8 cellular contexts compared by ENCODE assay signal in genomic region chr4:121072836-121073362, GRCh38. TPM values are rescaled to one million over a fixed set of nuclear protein-coding genes. Genes with fewer than 3 reads are reported as not detected.
A peak's percentile ranks its signal among the peaks of the same experiment; 100 is the strongest.
DNase-seq lines count a peak whose midpoint lies in the region; ATAC-seq and TF ChIP-seq lines count a peak whose summit lies in the region.

No MANE protein-coding gene starts in this region.

- H3K36me3 ChIP-seq in brain microvascular endothelial cell (replicated peaks) = no peaks in the 10 kb centered on the region
- no peaks in the 10 kb centered on the region for H3K36me3 ChIP-seq in left lung
- no peaks in the 10 kb centered on the region for H3K36me3 ChIP-seq in suprapubic skin

- in situ Hi-C loops in brain microvascular endothelial cell (cut with HindIII; ENCODE audit: low pct_ligation_motif_present, low sequenced_read_pairs) = no loop called here

- H3K4me1 ChIP-seq in left lung (peaks cover 0 to 22% of the 10 kb centered on the region in 2 donors), suprapubic skin (peaks cover 21% of the 10 kb centered on the region)

- TF ChIP-seq POLR2A in suprapubic skin (IDR thresholded peaks at IDR 0.05) = no peak

- POLR2A ChIA-PET in AG04450 (lab: Yijun Ruan, JAX) = no interaction called here

- H3K27me3 ChIP-seq in AG04450 (ENCODE audit: control insufficient read depth, insufficient read depth, low read length) (peaks cover 48% of the 10 kb centered on the region), brain microvascular endothelial cell (replicated peaks) (peaks cover 50% of the 10 kb centered on the region), left lung (peaks cover 9 to 68% of the 10 kb centered on the region in 2 donors), suprapubic skin (peaks cover 29% of the 10 kb centered on the region)

- H3K27ac ChIP-seq in AG04450 (ENCODE audit: low read depth, low read length) (no peak overlapping the region), brain microvascular endothelial cell (no peak overlapping the region), left lung (peak overlapping the region; percentile 86 to 94), suprapubic skin (peak overlapping the region; percentile 22)

- ATAC-seq in HG02798 (IDR thresholded peaks at IDR 0.05; ENCODE audit: poor library complexity, unreplicated experiment) = peak; percentile 14
- peak; percentile 28 for ATAC-seq in left lung
- ATAC-seq in GM19467 (IDR thresholded peaks at IDR 0.05; ENCODE audit: unreplicated experiment) = no peak

- H3K4me3 ChIP-seq in AG04450 (ENCODE audit: low read depth, low read length) = peak overlapping the region; percentile 46
- H3K4me3 ChIP-seq in brain microvascular endothelial cell (ENCODE audit: low read depth, low read length) = peak overlapping the region; percentile 59
- peak overlapping the region; percentile 39 to 51 for H3K4me3 ChIP-seq in left lung
- H3K4me3 ChIP-seq in suprapubic skin = peak overlapping the region; percentile 63

- CTCF ChIA-PET in AG04450 (lab: Charles Lee) = interaction anchor here (0.6 kb wide), 1 partner anchor 725 kb away, joined by 6 read pairs; no protein-coding TSS in a partner anchor

- 4% methylated on average over 27 of the region's 27 CpGs for WGBS in suprapubic skin

- peaks cover 2% of the 10 kb centered on the region for H3K9me3 ChIP-seq in AG04450 (ENCODE audit: control insufficient read depth, insufficient read depth, low read length)
- H3K9me3 ChIP-seq in left lung = no peaks in the 10 kb centered on the region
- no peaks in the 10 kb centered on the region for H3K9me3 ChIP-seq in suprapubic skin

- no peak for TF ChIP-seq EP300 in suprapubic skin (IDR thresholded peaks at IDR 0.05)

- DNase-seq in AG04450 (ENCODE audit: low read depth, low spot score) = no peak
- DNase-seq in brain microvascular endothelial cell = no peak
- DNase-seq in left lung = peak in 1 of 2 donors; percentile 68
- DNase-seq in suprapubic skin (ENCODE audit: low spot score in 2 of 2) = peak in 1 of 2 donors; percentile 79
- no peak for DNase-seq in cerebellar cortex (ENCODE audit: low spot score)
- DNase-seq in NCI-H2029 (lab: John Stamatoyannopoulos, UW) = no peak

- TF ChIP-seq CTCF in AG04450 (IDR thresholded peaks at IDR 0.05; ENCODE audit: low read depth, low read length) (no peak), brain microvascular endothelial cell (IDR thresholded peaks at IDR 0.05; ENCODE audit: low read depth, low read length, missing control alignments) (no peak), left lung (IDR thresholded peaks at IDR 0.05) (no peak), suprapubic skin (IDR thresholded peaks at IDR 0.05) (no peak)

- intact Hi-C loops in left lung (cut with DNase I) = no loop called here

RNA-seq across cellular contexts. Expression of gene NDNF, which starts 0.6 kb away (rescaled TPM):
- not detected in 2 replicates for polyA plus RNA-seq in AG04450 (2011; rRNA removed)
- polyA minus RNA-seq in AG04450 (2011; rRNA and poly(A)+ RNA removed) = not detected in 2 replicates
- total RNA-seq in left lung (100 to 1,000 TPM; 143 to 489 TPM), suprapubic skin (1 to 10 TPM; 1.6 to 5.4 (median 4.5) TPM)

Comparison
In these comparisons a context has a peak if more than half of its experiments do, and no peak if none do; other contexts are left out.
1. H3K27ac ChIP-seq: peak in left lung (2 of 2) and suprapubic skin (single experiment); none in AG04450 (single experiment) and brain microvascular endothelial cell (single experiment).
2. RNA of gene NDNF, which starts 0.6 kb away (total RNA-seq): 143 to 489 TPM in left lung; 1.6 to 5.4 TPM in suprapubic skin; every median in the first group is over 10 times any median in the second.
3. Peak in every context shown above with its lines, with median percentiles within 50 percentile points of each other: H3K4me3 ChIP-seq.